Comparison of ENCODE assay signal across 15 cellular contexts in genomic region chr3:158108596-158108995, GRCh38. TPM values are rescaled to one million over a fixed set of nuclear protein-coding genes. Genes with fewer than 3 reads are reported as not detected.
DNase-seq lines count a peak whose midpoint lies in the region; ATAC-seq and TF ChIP-seq lines count a peak whose summit lies in the region.
"Had no signal": no experiment of that assay in that cellular context is flagged by ENCODE, and none has a peak within 500 bp of the region (broad histone marks: within the 10 kb centered on the region; RNA-seq: fewer than 3 reads in every experiment).

No MANE protein-coding gene starts in this region.

- no peak for ATAC-seq in activated CD8-positive, alpha-beta T cell treated with anti-CD3 and anti-CD28 coated beads for 36 hours
- no peak for ATAC-seq in activated CD8-positive, alpha-beta T cell treated with anti-CD3 and anti-CD28 coated beads, Interleukin-2, amount 10 ng/mL, durations not matched to agents 7 days and 5 days
- no peak for ATAC-seq in WTC11
- ATAC-seq: gastroesophageal sphincter had no signal

- peaks cover 6% of the 10 kb centered on the region for H3K9me3 Mint-ChIP-seq in activated CD8-positive, alpha-beta T cell treated with anti-CD3 and anti-CD28 coated beads for 36 hours
- H3K9me3 Mint-ChIP-seq in activated CD8-positive, alpha-beta T cell treated with anti-CD3 and anti-CD28 coated beads, Interleukin-2, amount 10 ng/mL, durations not matched to agents 7 days and 5 days (ENCODE audit: insufficient read depth): peaks cover 2% of the 10 kb centered on the region
- peaks cover 6 to 21% (median 12%) of the 10 kb centered on the region in 3 donors for H3K9me3 Mint-ChIP-seq in IgD-negative memory B cell
- peaks cover 10% of the 10 kb centered on the region for H3K9me3 Mint-ChIP-seq in WTC11
- peaks cover under 1% of the 10 kb centered on the region for H3K9me3 Mint-ChIP-seq in neural crest cell

- CTCF ChIA-PET in activated CD8-positive, alpha-beta T cell treated with anti-CD3 and anti-CD28 coated beads for 36 hours (lab: Charles Lee): interaction anchor here (1.9 to 2.7 kb wide), 3 partner anchors 9 to 536 kb away, joined by 5 to 10 read pairs (median 7); partner anchors contain the start of gene GFM1
- CTCF ChIA-PET in activated CD8-positive, alpha-beta T cell treated with anti-CD3 and anti-CD28 coated beads, Interleukin-2, amount 10 ng/mL, durations not matched to agents 7 days and 5 days (lab: Charles Lee): interaction anchor here (1.2 to 1.3 kb wide), 2 partner anchors 11 to 28 kb away, joined by 3 to 4 read pairs; no protein-coding TSS in a partner anchor
- CTCF ChIA-PET in WTC11 (lab: Charles Lee): no interaction called here

- no peak overlapping the region for H2AFZ ChIP-seq in smooth muscle cell (ENCODE audit: low read depth)
- H2AFZ ChIP-seq: parathyroid adenoma had no signal

- DNase-seq in activated CD8-positive, alpha-beta T cell treated with anti-CD3 and anti-CD28 coated beads for 36 hours: no peak
- DNase-seq in activated CD8-positive, alpha-beta T cell treated with anti-CD3 and anti-CD28 coated beads, Interleukin-2, amount 10 ng/mL, durations not matched to agents 7 days and 5 days: no peak
- DNase-seq in WTC11 (ENCODE audit: low spot score) (no peak), neural crest cell (ENCODE audit: low read depth, low spot score) (no peak), smooth muscle cell (lab: John Stamatoyannopoulos, UW; ENCODE audit: unreplicated experiment) (no peak), NCI-H1092 (lab: John Stamatoyannopoulos, UW) (no peak), CD1c-positive myeloid dendritic cell (ENCODE audit: extremely low spot score) (no peak)
- DNase-seq: mesenchymal stem cell, NCI-H510A, T1000, testis had no signal

- H3K9ac ChIP-seq in smooth muscle cell (ENCODE audit: low read depth): no peak overlapping the region
- H3K9ac ChIP-seq: parathyroid adenoma had no signal

- peaks cover 57% of the 10 kb centered on the region for H3K27me3 ChIP-seq in smooth muscle cell (ENCODE audit: low read depth)

- peaks cover 63% of the 10 kb centered on the region for H3K4me1 Mint-ChIP-seq in activated CD8-positive, alpha-beta T cell treated with anti-CD3 and anti-CD28 coated beads for 36 hours (ENCODE audit: low read depth)
- peaks cover 67% of the 10 kb centered on the region for H3K4me1 Mint-ChIP-seq in activated CD8-positive, alpha-beta T cell treated with anti-CD3 and anti-CD28 coated beads, Interleukin-2, amount 10 ng/mL, durations not matched to agents 7 days and 5 days (ENCODE audit: low read depth)
- H3K4me1 Mint-ChIP-seq in IgD-negative memory B cell: peaks cover 31 to 53% (median 40%) of the 10 kb centered on the region in 3 donors
- peaks cover 49% of the 10 kb centered on the region for H3K4me1 Mint-ChIP-seq in WTC11
- H3K4me1 Mint-ChIP-seq in neural crest cell: peaks cover 54% of the 10 kb centered on the region

- H3K27me3 Mint-ChIP-seq in activated CD8-positive, alpha-beta T cell treated with anti-CD3 and anti-CD28 coated beads for 36 hours: peaks cover 46% of the 10 kb centered on the region
- H3K27me3 Mint-ChIP-seq in activated CD8-positive, alpha-beta T cell treated with anti-CD3 and anti-CD28 coated beads, Interleukin-2, amount 10 ng/mL, durations not matched to agents 7 days and 5 days (ENCODE audit: low read depth): peaks cover 51% of the 10 kb centered on the region
- H3K27me3 Mint-ChIP-seq in IgD-negative memory B cell (peaks cover 37% of the 10 kb centered on the region), WTC11 (ENCODE audit: low read depth) (peaks cover 64% of the 10 kb centered on the region), neural crest cell (ENCODE audit: low read depth) (peaks cover 70% of the 10 kb centered on the region)

- H3K36me3 Mint-ChIP-seq in activated CD8-positive, alpha-beta T cell treated with anti-CD3 and anti-CD28 coated beads for 36 hours (ENCODE audit: low read depth): peaks cover 12% of the 10 kb centered on the region
- peaks cover 14% of the 10 kb centered on the region for H3K36me3 Mint-ChIP-seq in activated CD8-positive, alpha-beta T cell treated with anti-CD3 and anti-CD28 coated beads, Interleukin-2, amount 10 ng/mL, durations not matched to agents 7 days and 5 days (ENCODE audit: low read depth)
- H3K36me3 Mint-ChIP-seq in IgD-negative memory B cell: peaks cover 10% of the 10 kb centered on the region
- peaks cover 8% of the 10 kb centered on the region for H3K36me3 Mint-ChIP-seq in WTC11
- peaks cover 11% of the 10 kb centered on the region for H3K36me3 Mint-ChIP-seq in neural crest cell (ENCODE audit: low read depth)

- H3K4me1 ChIP-seq in smooth muscle cell (ENCODE audit: low read depth): peaks cover 14% of the 10 kb centered on the region
- H3K4me1 ChIP-seq: parathyroid adenoma had no signal

- TF ChIP-seq CTCF in activated CD8-positive, alpha-beta T cell treated with anti-CD3 and anti-CD28 coated beads for 36 hours (IDR thresholded peaks at IDR 0.05): no peak
- TF ChIP-seq CTCF in WTC11 (IDR thresholded peaks at IDR 0.05): no peak
- TF ChIP-seq CTCF in neural crest cell (conservative IDR thresholded peaks at IDR 0.05): no peak
- no peak for TF ChIP-seq CTCF in smooth muscle cell (IDR thresholded peaks at IDR 0.05; ENCODE audit: borderline replicate concordance, insufficient read depth, poor library complexity, severe bottlenecking)

- no peak overlapping the region for H3K27ac Mint-ChIP-seq in activated CD8-positive, alpha-beta T cell treated with anti-CD3 and anti-CD28 coated beads for 36 hours
- no peak overlapping the region for H3K27ac Mint-ChIP-seq in activated CD8-positive, alpha-beta T cell treated with anti-CD3 and anti-CD28 coated beads, Interleukin-2, amount 10 ng/mL, durations not matched to agents 7 days and 5 days
- H3K27ac Mint-ChIP-seq in IgD-negative memory B cell (peak overlapping the region; percentile 67 to 99 (median 97)), WTC11 (no peak overlapping the region), neural crest cell (ENCODE audit: unreplicated experiment) (no peak overlapping the region)

- H3K9me3 ChIP-seq in smooth muscle cell (replicated peaks; ENCODE audit: low read depth): no peaks in the 10 kb centered on the region
- H3K9me3 ChIP-seq: gastroesophageal sphincter, testis had no signal

- H3K4me3 Mint-ChIP-seq in activated CD8-positive, alpha-beta T cell treated with anti-CD3 and anti-CD28 coated beads for 36 hours: peak overlapping the region; percentile 98
- H3K4me3 Mint-ChIP-seq in activated CD8-positive, alpha-beta T cell treated with anti-CD3 and anti-CD28 coated beads, Interleukin-2, amount 10 ng/mL, durations not matched to agents 7 days and 5 days: no peak overlapping the region
- H3K4me3 Mint-ChIP-seq in IgD-negative memory B cell: peak overlapping the region in 1 of 4 donors; percentile 100
- peak overlapping the region; percentile 92; the same call in 1 of the 2 replicates for H3K4me3 Mint-ChIP-seq in WTC11
- peak overlapping the region; percentile 95 for H3K4me3 Mint-ChIP-seq in neural crest cell

- no peaks in the 10 kb centered on the region for H3F3A ChIP-seq in smooth muscle cell (ENCODE audit: low read depth)

- no peak overlapping the region for H3K27ac ChIP-seq in smooth muscle cell (ENCODE audit: low read depth)
- H3K27ac ChIP-seq: cardiac muscle cell, gastroesophageal sphincter, parathyroid adenoma, testis had no signal

- 33% methylated on average over 2 of the region's 2 CpGs for WGBS in smooth muscle cell (ENCODE audit: low lambda C conversion rate)

- no peaks in the 10 kb centered on the region for H4K20me1 ChIP-seq in smooth muscle cell (ENCODE audit: low read depth)

- no peak overlapping the region for H3K4me3 ChIP-seq in smooth muscle cell

- POLR2A ChIA-PET in activated CD8-positive, alpha-beta T cell treated with anti-CD3 and anti-CD28 coated beads for 36 hours (lab: Charles Lee): no interaction called here
- POLR2A ChIA-PET in activated CD8-positive, alpha-beta T cell treated with anti-CD3 and anti-CD28 coated beads, Interleukin-2, amount 10 ng/mL, durations not matched to agents 7 days and 5 days (lab: Charles Lee): no interaction called here
- POLR2A ChIA-PET in WTC11 (lab: Charles Lee): no interaction called here

- no peak overlapping the region for H3K4me2 ChIP-seq in smooth muscle cell

- peaks cover 23% of the 10 kb centered on the region for H3K79me2 ChIP-seq in smooth muscle cell (ENCODE audit: low read depth)
- H3K79me2 ChIP-seq: parathyroid adenoma had no signal

- H3K36me3 ChIP-seq in smooth muscle cell (ENCODE audit: low read depth): no peaks in the 10 kb centered on the region
- H3K36me3 ChIP-seq: cardiac muscle cell, gastroesophageal sphincter had no signal

- intact Hi-C loops in activated CD8-positive, alpha-beta T cell treated with anti-CD3 and anti-CD28 coated beads for 36 hours (cut with micrococcal nuclease): loop anchor here (10.0 kb wide), 2 partner anchors 206 to 326 kb away; no protein-coding TSS in a partner anchor

TF ChIP-seq in WTC11, 78 proteins besides CTCF, POLR2A, EP300 and RAD21 (continues in another document):
- no peak for TF ChIP-seq ZBTB21 (CRISPR knock-in tag; IDR thresholded peaks at IDR 0.05; ENCODE audit: borderline replicate concordance)
- TF ChIP-seq ZNF121 (CRISPR knock-in tag; IDR thresholded peaks at IDR 0.05): no peak
- TF ChIP-seq TP53 (CRISPR knock-in tag; IDR thresholded peaks at IDR 0.05): no peak

RNA-seq across cellular contexts. Expression of gene RSRC1, which starts 1.3 kb away (rescaled TPM):
- 10 to 100 TPM; 37.9 to 44.7 TPM for total RNA-seq in activated CD8-positive, alpha-beta T cell treated with anti-CD3 and anti-CD28 coated beads for 36 hours
- 10 to 100 TPM; 44.9 to 47.9 TPM for total RNA-seq in activated CD8-positive, alpha-beta T cell treated with anti-CD3 and anti-CD28 coated beads, Interleukin-2, amount 10 ng/mL, durations not matched to agents 7 days and 5 days
- polyA plus RNA-seq in IgD-negative memory B cell (42.3 TPM), smooth muscle cell (18.5 and 23.8 TPM in 2 replicates)
- total RNA-seq in WTC11 (2021) (21.3 to 27.7 TPM (median 26.6 TPM) in 3 replicates), neural crest cell (36.9 and 40.6 TPM in 2 replicates), smooth muscle cell (43.9 and 45.1 TPM in 2 replicates)

RNA-seq across cellular contexts. Expression of gene SHOX2, which starts 2.4 kb away (rescaled TPM):
- total RNA-seq in activated CD8-positive, alpha-beta T cell treated with anti-CD3 and anti-CD28 coated beads for 36 hours: not detected
- not detected for total RNA-seq in activated CD8-positive, alpha-beta T cell treated with anti-CD3 and anti-CD28 coated beads, Interleukin-2, amount 10 ng/mL, durations not matched to agents 7 days and 5 days
- polyA plus RNA-seq in IgD-negative memory B cell (not detected), smooth muscle cell (1.6 and 3.1 TPM in 2 replicates)
- total RNA-seq in WTC11 (2021) (0.21 to 0.57 TPM (median 0.32 TPM) in 3 replicates), neural crest cell (2.4 and 2.5 TPM in 2 replicates), smooth muscle cell (1.2 and 1.4 TPM in 2 replicates)

Comparison
In these comparisons a context has a peak if more than half of its experiments do, and no peak if none do; other contexts are left out.
1. H3K27ac Mint-ChIP-seq: peak in IgD-negative memory B cell (3 of 3); none in activated CD8-positive, alpha-beta T cell treated with anti-CD3 and anti-CD28 coated beads for 36 hours (single experiment), activated CD8-positive, alpha-beta T cell treated with anti-CD3 and anti-CD28 coated beads, Interleukin-2, amount 10 ng/mL, durations not matched to agents 7 days and 5 days (single experiment), WTC11 (single experiment) and neural crest cell (single experiment).